In genomic region chr10:84521468-84521867, GRCh38 we compare ENCODE assay signal across 17 cellular contexts.
A peak's percentile ranks its signal among the peaks of the same experiment; 100 is the strongest.
DNase-seq lines count a peak whose midpoint lies in the region; ATAC-seq, FAIRE-seq and TF ChIP-seq lines count a peak whose summit lies in the region.
"Had no signal": no experiment of that assay in that cellular context is flagged by ENCODE, and none has a peak within 500 bp of the region (broad histone marks: within the 10 kb centered on the region; RNA-seq: fewer than 3 reads in every experiment).

No MANE protein-coding gene starts in this region.

- H3K27ac ChIP-seq in GM23338 (ENCODE audit: low read depth) (no peak overlapping the region), HUES48 (ENCODE audit: low read depth, low read length) (peak overlapping the region; percentile 55), astrocyte (ENCODE audit: low read depth, low read length) (no peak overlapping the region), smooth muscle cell (ENCODE audit: low read depth) (peak overlapping the region; percentile 76)
- H3K27ac ChIP-seq: A549, GM23248 had no signal

- H3K27me3 ChIP-seq in GM23338 (ENCODE audit: insufficient read depth) (no peaks in the 10 kb centered on the region), HUES48 (ENCODE audit: control insufficient read depth, insufficient read depth, low read length) (no peaks in the 10 kb centered on the region), astrocyte (ENCODE audit: insufficient read depth, low read length) (no peaks in the 10 kb centered on the region), smooth muscle cell (ENCODE audit: low read depth) (no peaks in the 10 kb centered on the region)

- H3K36me3 ChIP-seq in GM23338 (ENCODE audit: insufficient read depth), result no peaks in the 10 kb centered on the region
- no peaks in the 10 kb centered on the region for H3K36me3 ChIP-seq in HUES48 (ENCODE audit: control insufficient read depth, insufficient read depth, low read length)
- H3K36me3 ChIP-seq in astrocyte (ENCODE audit: insufficient read depth, low read length), result peaks cover 4% of the 10 kb centered on the region
- no peaks in the 10 kb centered on the region for H3K36me3 ChIP-seq in smooth muscle cell (ENCODE audit: low read depth)

- no peaks in the 10 kb centered on the region for H3K9me2 ChIP-seq in GM23338 (ENCODE audit: insufficient read depth)

- FAIRE-seq in astrocyte (lab: Jason Lieb, UNC), result no peak
- FAIRE-seq: A549, HTR-8/SVneo had no signal

- H4K20me1 ChIP-seq in GM23338 (replicated peaks; ENCODE audit: insufficient read depth) (no peaks in the 10 kb centered on the region), astrocyte (ENCODE audit: insufficient read depth, low read length) (no peaks in the 10 kb centered on the region), smooth muscle cell (ENCODE audit: low read depth) (no peaks in the 10 kb centered on the region)

- no peak for DNase-seq in GM23338 (ENCODE audit: low spot score)
- DNase-seq in astrocyte (ENCODE audit: low read depth), result no peak
- no peak for DNase-seq in smooth muscle cell (lab: John Stamatoyannopoulos, UW; ENCODE audit: unreplicated experiment)
- DNase-seq in AG08395 (ENCODE audit: low spot score), result no peak
- DNase-seq: Caco-2; CD8-positive, alpha-beta memory T cell; GF-D8; GM23248; H7; IMR-90; KBM-7 had no signal

- no peak overlapping the region for H3K27ac Mint-ChIP-seq in GM23338
- H3K27ac Mint-ChIP-seq in astrocyte (ENCODE audit: unreplicated experiment), result peak overlapping the region; percentile 20
- H3K27ac Mint-ChIP-seq: CD14-positive monocyte had no signal

- H3K79me2 ChIP-seq in GM23338 (replicated peaks; ENCODE audit: insufficient read depth) (no peaks in the 10 kb centered on the region), astrocyte (ENCODE audit: insufficient read depth, low read length) (no peaks in the 10 kb centered on the region), smooth muscle cell (ENCODE audit: low read depth) (no peaks in the 10 kb centered on the region)

- H3K4me3 Mint-ChIP-seq in GM23338, result no peak overlapping the region
- H3K4me3 Mint-ChIP-seq in astrocyte (ENCODE audit: unreplicated experiment), result no peak overlapping the region
- H3K4me3 Mint-ChIP-seq: CD14-positive monocyte had no signal

- WGBS in smooth muscle cell (ENCODE audit: low lambda C conversion rate), result 75% methylated on average over 2 of the region's 2 CpGs

- H3K4me3 ChIP-seq in GM23338 (no peak overlapping the region), HUES48 (ENCODE audit: low read depth, low read length) (no peak overlapping the region), astrocyte (ENCODE audit: insufficient read depth, low read depth, low read length) (no peak overlapping the region), smooth muscle cell (no peak overlapping the region)
- H3K4me3 ChIP-seq: A549, GM23248 had no signal

- H3K4me1 ChIP-seq in GM23338 (ENCODE audit: insufficient read depth) (peaks cover 24% of the 10 kb centered on the region), HUES48 (ENCODE audit: control insufficient read depth, insufficient read depth, low read length) (peaks cover 23% of the 10 kb centered on the region), astrocyte (ENCODE audit: insufficient read depth, low read length) (peaks cover 13% of the 10 kb centered on the region), smooth muscle cell (ENCODE audit: low read depth) (peaks cover 22% of the 10 kb centered on the region)

- H2AFZ ChIP-seq in GM23338, result no peak overlapping the region
- H2AFZ ChIP-seq in astrocyte (ENCODE audit: low read depth, low read length), result no peak overlapping the region
- H2AFZ ChIP-seq in smooth muscle cell (ENCODE audit: low read depth), result no peak overlapping the region
- H2AFZ ChIP-seq: GM23248 had no signal

- H3K9ac ChIP-seq in HUES48 (ENCODE audit: low read depth, low read length) (no peak overlapping the region), astrocyte (ENCODE audit: low read length) (no peak overlapping the region), smooth muscle cell (ENCODE audit: low read depth) (no peak overlapping the region)
- H3K9ac ChIP-seq: GM23248 had no signal

- peaks cover 4% of the 10 kb centered on the region for H3K27me3 Mint-ChIP-seq in GM23338 (ENCODE audit: insufficient read depth, low read depth, poor library complexity)
- no peaks in the 10 kb centered on the region for H3K27me3 Mint-ChIP-seq in astrocyte (ENCODE audit: low read depth, unreplicated experiment)

- H3K4me1 Mint-ChIP-seq in GM23338 (peaks cover 29% of the 10 kb centered on the region), astrocyte (ENCODE audit: low read depth, unreplicated experiment) (peaks cover 37% of the 10 kb centered on the region)
- H3K4me1 Mint-ChIP-seq: CD14-positive monocyte had no signal

- H3K9me3 Mint-ChIP-seq in GM23338, result peaks cover 18% of the 10 kb centered on the region
- H3K9me3 Mint-ChIP-seq in astrocyte (ENCODE audit: unreplicated experiment), result peaks cover 11% of the 10 kb centered on the region

- peak; percentile 69 for ATAC-seq in GM23338
- no peak for ATAC-seq in HG02981 (IDR thresholded peaks at IDR 0.05; ENCODE audit: unreplicated experiment)
- ATAC-seq in GM18498 (IDR thresholded peaks at IDR 0.05; ENCODE audit: unreplicated experiment), result no peak
- ATAC-seq: A549 had no signal

- H3K9me3 ChIP-seq in HUES48 (ENCODE audit: control insufficient read depth, insufficient read depth, low read length) (peaks cover 11% of the 10 kb centered on the region; the same call in 1 of the 2 replicates), astrocyte (ENCODE audit: insufficient read depth, low read depth, low read length) (peaks cover 12% of the 10 kb centered on the region), smooth muscle cell (replicated peaks; ENCODE audit: low read depth) (no peaks in the 10 kb centered on the region)

- H3K4me2 ChIP-seq in GM23338, result no peak overlapping the region
- no peak overlapping the region for H3K4me2 ChIP-seq in astrocyte (ENCODE audit: low read length)
- H3K4me2 ChIP-seq in smooth muscle cell, result no peak overlapping the region
- H3K4me2 ChIP-seq: A549 had no signal

- H3F3A ChIP-seq in GM23338 (replicated peaks; ENCODE audit: low read depth) (no peaks in the 10 kb centered on the region), smooth muscle cell (ENCODE audit: low read depth) (peaks cover 13% of the 10 kb centered on the region)

- H3K36me3 Mint-ChIP-seq in GM23338 (ENCODE audit: low read depth) (peaks cover 16% of the 10 kb centered on the region), astrocyte (ENCODE audit: low read depth, unreplicated experiment) (peaks cover 3% of the 10 kb centered on the region)

- no peak for TF ChIP-seq CTCF in GM23338 (conservative IDR thresholded peaks at IDR 0.05; ENCODE audit: low read depth in 2 of 2)
- TF ChIP-seq CTCF in astrocyte (IDR thresholded peaks at IDR 0.05; ENCODE audit: insufficient read depth, low read depth, low read length), result no peak
- TF ChIP-seq CTCF in smooth muscle cell (IDR thresholded peaks at IDR 0.05; ENCODE audit: borderline replicate concordance, insufficient read depth, poor library complexity, severe bottlenecking), result no peak

TF ChIP-seq in GM23338, 12 proteins besides CTCF, POLR2A, EP300 and RAD21 (continues in another document):
- TF ChIP-seq EZH2phosphoT487 (IDR thresholded peaks at IDR 0.05; ENCODE audit: unreplicated experiment), result no peak
- no peak for TF ChIP-seq REST (IDR thresholded peaks at IDR 0.05; ENCODE audit: unreplicated experiment)
- TF ChIP-seq NANOG (IDR thresholded peaks at IDR 0.05; ENCODE audit: borderline replicate concordance), result no peak
- no peak for TF ChIP-seq CREB1 (CRISPR knock-in tag; IDR thresholded peaks at IDR 0.05; ENCODE audit: low read depth)
- TF ChIP-seq POLR2AphosphoS5 (IDR thresholded peaks at IDR 0.05; ENCODE audit: low read depth), result no peak
- TF ChIP-seq JUNB (IDR thresholded peaks at IDR 0.05; ENCODE audit: unreplicated experiment), result no peak
- TF ChIP-seq STAT1 (IDR thresholded peaks at IDR 0.05; ENCODE audit: unreplicated experiment), result no peak
- TF ChIP-seq ETS1 (IDR thresholded peaks at IDR 0.05), result no peak

Comparison
In these comparisons a context has a peak if more than half of its experiments do, and no peak if none do; other contexts are left out.
1. H3K27ac ChIP-seq: peak in HUES48 (single experiment) and smooth muscle cell (single experiment); none in GM23338 (single experiment) and astrocyte (single experiment).